ENCODE assay signal across 9 cellular contexts in the genomic region with DNA sequence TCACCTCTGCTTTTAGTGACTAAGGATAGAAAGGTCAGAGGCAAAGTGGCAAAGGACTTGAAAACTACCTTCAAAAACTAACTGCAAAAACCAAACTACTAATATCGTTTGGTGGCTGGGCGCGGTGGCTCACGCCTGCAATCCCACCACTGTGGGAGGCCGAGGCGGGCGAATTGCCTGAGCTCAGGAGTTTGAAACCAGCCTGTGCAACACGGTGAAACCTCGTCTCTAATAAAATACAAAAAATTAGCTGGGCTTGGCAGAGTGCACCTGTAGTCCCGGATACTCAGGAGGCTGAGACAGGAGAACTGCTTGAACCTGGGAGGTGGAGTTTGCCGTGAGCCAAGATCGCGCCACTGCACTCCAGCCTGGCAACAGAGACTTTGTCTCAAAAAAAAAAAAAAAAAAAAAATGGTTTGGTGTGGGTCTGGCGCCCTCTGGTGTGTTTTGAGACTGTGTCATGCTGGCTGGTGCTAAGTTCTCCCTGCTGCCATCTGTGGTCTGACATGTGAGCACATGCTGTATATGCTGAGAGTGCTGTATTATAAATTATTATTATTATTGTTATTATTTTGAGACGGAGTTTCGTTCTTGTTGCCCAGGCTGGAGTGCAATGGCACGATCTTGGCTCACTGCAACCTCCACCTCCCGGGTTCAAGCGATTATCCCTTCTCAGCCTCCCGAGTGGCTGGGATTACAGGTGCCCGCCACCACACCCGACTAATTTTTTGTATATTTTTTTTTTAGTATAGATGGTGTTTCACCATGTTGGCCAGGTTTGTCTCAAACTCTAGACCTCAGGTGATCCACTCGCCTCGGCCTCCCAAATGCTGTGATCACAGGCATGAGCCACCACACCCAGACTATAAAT. TPM values are rescaled to one million over a fixed set of nuclear protein-coding genes. Genes with fewer than 3 reads are reported as not detected.
DNase-seq lines count a peak whose midpoint lies in the region; ATAC-seq and TF ChIP-seq lines count a peak whose summit lies in the region.
"Had no signal": no experiment of that assay in that cellular context is flagged by ENCODE, and none has a peak within 500 bp of the region (broad histone marks: within the 10 kb centered on the region; RNA-seq: fewer than 3 reads in every experiment).

No MANE protein-coding gene starts in this region.

- peaks cover 14% of the 10 kb centered on the region for H3K9me3 Mint-ChIP-seq in memory B cell

- H3K36me3 Mint-ChIP-seq in memory B cell = no peaks in the 10 kb centered on the region

- no peak overlapping the region for H3K27ac ChIP-seq in C4-2B
- H3K27ac ChIP-seq in dorsolateral prefrontal cortex = no peak overlapping the region

- H3K4me3 ChIP-seq in dorsolateral prefrontal cortex = peak overlapping the region in 11 of 59 donors; percentile 2 to 40 (median 24)

- H3K27ac Mint-ChIP-seq in memory B cell = no peak overlapping the region

- H3K27me3 Mint-ChIP-seq in memory B cell = peaks cover 7% of the 10 kb centered on the region

- ATAC-seq in GM19025 (IDR thresholded peaks at IDR 0.05; ENCODE audit: low read depth, unreplicated experiment) (peak; percentile 62), HG03378 (IDR thresholded peaks at IDR 0.05; ENCODE audit: unreplicated experiment) (peak; percentile 84), memory B cell (ENCODE audit: low read depth) (peak; percentile 96)

- intact Hi-C loops in dorsolateral prefrontal cortex (cut with DNase I) = loop anchor here in 1 of 2 donors (5.0 kb wide), 1 partner anchor 36 kb away; no protein-coding TSS in a partner anchor

- H3K4me3 Mint-ChIP-seq in memory B cell = no peak overlapping the region

- peak; percentile 80 to 94 for DNase-seq in NCI-H526 (lab: John Stamatoyannopoulos, UW)
- DNase-seq in activated CD4-positive, alpha-beta T cell treated with anti-CD3 and anti-CD28 coated beads, Interleukin-2, amount 50 U/mL, for 24 hours (ENCODE audit: low read depth in 1 of 2, low spot score in 1 of 2) = peak; percentile 22 to 45
- peak in 6 of 10 donors; percentile 13 to 70 (median 62) for DNase-seq in dorsolateral prefrontal cortex
- peak; percentile 36 to 54 for DNase-seq in memory B cell (ENCODE audit: low spot score in 2 of 2)
- peak; percentile 28 to 50 for DNase-seq in stimulated activated CD8-positive, alpha-beta memory T cell treated with anti-CD3 and anti-CD28 coated beads, Interleukin-4, amount 100 ng/mL, for 1 hour (ENCODE audit: low read depth in 2 of 2, low spot score in 1 of 2)

- TF ChIP-seq CTCF in C4-2B (conservative IDR thresholded peaks at IDR 0.05) = peak; percentile 99
- peak; percentile 22 to 90 (median 77) for TF ChIP-seq CTCF in dorsolateral prefrontal cortex (IDR thresholded peaks at IDR 0.05 in 54 of 56, conservative IDR thresholded peaks at IDR 0.05 in 2 of 56; ENCODE audit: low read depth in 1 of 56, partially characterized antibody in 56 of 56)

- peaks cover 0 to 6% (median 0%) of the 10 kb centered on the region in 45 donors for H3K27me3 ChIP-seq in dorsolateral prefrontal cortex

- peaks cover 11% of the 10 kb centered on the region for H3K4me1 Mint-ChIP-seq in memory B cell

RNA-seq across cellular contexts. Expression of gene RNF17, which starts 36.0 kb away (rescaled TPM):
- total RNA-seq in dorsolateral prefrontal cortex = 1 to 10 TPM in 7 of 120 experiments, under 1 TPM in 24, not detected in 89; 0.07 to 4.3 (median 0.54) TPM
- total RNA-seq: T-helper 1 cell treated with Interleukin-12 subunit alpha and Interleukin-12 subunit beta and Interleukin-4 antibody, amounts not matched to agents 30 ng/mL and 1 ng/mL, for 36 hours had no signal

RNA-seq across cellular contexts. Expression of gene ATP12A, which starts 47.8 kb away (rescaled TPM):
- total RNA-seq in dorsolateral prefrontal cortex = under 1 TPM in 85 of 120 experiments, not detected in 35; 0.10 to 0.72 (median 0.24) TPM

Comparison
In these comparisons a context has a peak if more than half of its experiments do, and no peak if none do; other contexts are left out.
1. DNase-seq: peak in every context shown above with its lines; median percentile 87 in NCI-H526; 62 in dorsolateral prefrontal cortex; 45 in memory B cell; 39 in stimulated activated CD8-positive, alpha-beta memory T cell treated with anti-CD3 and anti-CD28 coated beads, Interleukin-4, amount 100 ng/mL, for 1 hour; 34 in activated CD4-positive, alpha-beta T cell treated with anti-CD3 and anti-CD28 coated beads, Interleukin-2, amount 50 U/mL, for 24 hours.